In the genomic region with DNA sequence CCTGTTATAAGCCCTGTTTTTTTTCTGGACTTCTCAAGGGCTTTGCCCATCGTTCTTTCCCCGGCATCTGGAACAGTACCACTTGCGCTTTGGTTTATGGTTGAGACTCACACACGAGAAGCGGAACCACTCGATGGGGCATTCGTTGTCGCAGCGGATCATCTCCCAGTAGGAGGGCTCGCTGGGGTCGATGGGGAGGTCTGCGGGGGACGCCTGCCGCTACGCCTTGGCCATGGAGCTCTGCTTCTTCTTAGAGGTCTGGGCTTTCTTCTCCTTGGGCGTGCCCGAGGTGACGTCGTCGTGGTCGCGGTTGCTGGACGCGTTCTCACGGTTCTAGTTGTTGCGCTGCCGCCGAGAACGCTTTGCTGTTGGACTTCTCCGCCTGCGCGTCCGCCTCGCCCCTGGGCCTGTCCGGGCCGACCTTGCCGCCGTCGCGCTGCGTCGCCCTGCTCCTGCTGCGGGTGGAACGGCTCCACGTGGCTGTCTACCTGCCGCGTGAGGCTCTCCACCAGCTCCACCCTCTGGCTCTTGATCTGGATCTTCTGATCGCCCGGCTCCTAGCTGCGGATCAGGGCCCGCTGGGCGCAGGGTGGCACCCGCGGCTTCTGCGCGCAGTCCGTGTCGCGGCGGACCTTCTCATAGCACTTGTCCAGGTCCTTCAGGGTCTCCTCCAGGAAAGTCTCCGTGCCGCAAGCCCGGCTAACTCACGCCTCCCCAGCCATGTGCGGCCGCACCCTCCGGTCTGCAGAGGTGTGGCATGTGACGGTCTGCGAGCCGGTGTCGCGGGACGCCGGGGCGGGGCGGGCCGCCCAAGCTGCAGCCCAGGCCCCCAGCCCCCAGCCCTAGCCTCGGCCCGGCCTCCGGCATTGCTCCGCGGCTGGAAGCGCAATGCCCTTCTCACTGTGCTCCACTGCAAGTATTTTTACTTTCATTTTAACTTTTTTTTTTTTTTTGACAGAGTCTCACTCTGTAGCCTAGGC, we compare ENCODE assay signal across 8 cellular contexts. TPM values are rescaled to one million over a fixed set of nuclear protein-coding genes. Genes with fewer than 3 reads are reported as not detected.
A peak's percentile ranks its signal among the peaks of the same experiment; 100 is the strongest.
DNase-seq lines count a peak whose midpoint lies in the region; ATAC-seq and TF ChIP-seq lines count a peak whose summit lies in the region.

No MANE protein-coding gene starts in this region.

- H3K9me3 ChIP-seq in colonic mucosa (no peaks in the 10 kb centered on the region), neural progenitor cell (ENCODE audit: low read depth) (peaks cover 5% of the 10 kb centered on the region)

- peaks cover 13% of the 10 kb centered on the region for H3F3A ChIP-seq in neural progenitor cell (ENCODE audit: low read depth)

- peak overlapping the region; percentile 85 to 90 for H3K4me3 Mint-ChIP-seq in stimulated activated naive B cell treated with anti-CD40 and anti-IgM and Interleukin-4, amounts not matched to agents 10 μg/mL and 1 μg/mL and 100 μg/mL, for 72 hours
- no peak overlapping the region for H3K4me3 Mint-ChIP-seq in neural progenitor cell

- H3K27me3 ChIP-seq in colonic mucosa: no peaks in the 10 kb centered on the region
- no peaks in the 10 kb centered on the region for H3K27me3 ChIP-seq in neural progenitor cell

- no peak overlapping the region for H3K27ac ChIP-seq in colonic mucosa
- no peak overlapping the region for H3K27ac ChIP-seq in neural progenitor cell

- DNase-seq in DMS53 (lab: John Stamatoyannopoulos, UW): peak; percentile 78
- DNase-seq in colonic mucosa: peak; percentile 38
- DNase-seq in mucosa of gallbladder (ENCODE audit: low spot score): peak; percentile 15
- peak; percentile 35 for DNase-seq in stimulated activated naive B cell treated with anti-CD40 and anti-IgM and Interleukin-4, amounts not matched to agents 10 μg/mL and 1 μg/mL and 100 μg/mL, for 72 hours
- DNase-seq in neural progenitor cell (ENCODE audit: low spot score): no peak

- H4K20me1 ChIP-seq in neural progenitor cell (ENCODE audit: low read depth): no peaks in the 10 kb centered on the region

- H3K4me1 ChIP-seq in colonic mucosa (no peaks in the 10 kb centered on the region), neural progenitor cell (peaks cover 8% of the 10 kb centered on the region)

- H3K9me3 Mint-ChIP-seq in stimulated activated naive B cell treated with anti-CD40 and anti-IgM and Interleukin-4, amounts not matched to agents 10 μg/mL and 1 μg/mL and 100 μg/mL, for 72 hours: no peaks in the 10 kb centered on the region
- peaks cover 23% of the 10 kb centered on the region for H3K9me3 Mint-ChIP-seq in neural progenitor cell

- no peaks in the 10 kb centered on the region for H3K79me2 ChIP-seq in neural progenitor cell (ENCODE audit: low read depth)

- H3K36me3 Mint-ChIP-seq in stimulated activated naive B cell treated with anti-CD40 and anti-IgM and Interleukin-4, amounts not matched to agents 10 μg/mL and 1 μg/mL and 100 μg/mL, for 72 hours: peaks cover 4 to 5% of the 10 kb centered on the region in 2 donors
- no peaks in the 10 kb centered on the region for H3K36me3 Mint-ChIP-seq in neural progenitor cell

- H3K36me3 ChIP-seq in colonic mucosa (no peaks in the 10 kb centered on the region), neural progenitor cell (no peaks in the 10 kb centered on the region)

- H3K27me3 Mint-ChIP-seq in stimulated activated naive B cell treated with anti-CD40 and anti-IgM and Interleukin-4, amounts not matched to agents 10 μg/mL and 1 μg/mL and 100 μg/mL, for 72 hours: peaks cover 0 to 4% of the 10 kb centered on the region in 2 donors
- peaks cover 3% of the 10 kb centered on the region for H3K27me3 Mint-ChIP-seq in neural progenitor cell (ENCODE audit: insufficient read depth, low read depth)

- H2AFZ ChIP-seq in neural progenitor cell (replicated peaks): no peak overlapping the region

- H3K4me3 ChIP-seq in WI38 (ENCODE audit: low read depth, low read length): peak overlapping the region; percentile 59
- peak overlapping the region; percentile 44 for H3K4me3 ChIP-seq in colonic mucosa
- H3K4me3 ChIP-seq in neural progenitor cell: no peak overlapping the region

- no peak overlapping the region for H3K4me2 ChIP-seq in neural progenitor cell

- H3K9ac ChIP-seq in colonic mucosa (ENCODE audit: low read depth in 2 of 2, low read length in 2 of 2) (peak overlapping the region; percentile 9 to 56), neural progenitor cell (no peak overlapping the region)

- TF ChIP-seq CTCF in WI38 (IDR thresholded peaks at IDR 0.05; ENCODE audit: low read depth, low read length) (no peak), colonic mucosa (IDR thresholded peaks at IDR 0.05) (no peak), neural progenitor cell (IDR thresholded peaks at IDR 0.05) (no peak)

- ATAC-seq in HG02759 (IDR thresholded peaks at IDR 0.05; ENCODE audit: unreplicated experiment): peak; percentile 50
- ATAC-seq in stimulated activated naive B cell treated with anti-CD40 and anti-IgM and Interleukin-4, amounts not matched to agents 10 μg/mL and 1 μg/mL and 100 μg/mL, for 72 hours (replicated peaks): peak; percentile 80 to 82
- no peak for ATAC-seq in HG02763 (IDR thresholded peaks at IDR 0.05; ENCODE audit: unreplicated experiment)

- intact Hi-C loops in colonic mucosa (cut with DNase I): no loop called here

- peak overlapping the region; percentile 78 for H3K27ac Mint-ChIP-seq in stimulated activated naive B cell treated with anti-CD40 and anti-IgM and Interleukin-4, amounts not matched to agents 10 μg/mL and 1 μg/mL and 100 μg/mL, for 72 hours
- no peak overlapping the region for H3K27ac Mint-ChIP-seq in neural progenitor cell

- H3K4me1 Mint-ChIP-seq in stimulated activated naive B cell treated with anti-CD40 and anti-IgM and Interleukin-4, amounts not matched to agents 10 μg/mL and 1 μg/mL and 100 μg/mL, for 72 hours: peaks cover 9% of the 10 kb centered on the region in 2 donors
- H3K4me1 Mint-ChIP-seq in neural progenitor cell: no peaks in the 10 kb centered on the region

RNA-seq across cellular contexts. Expression of gene OGT, which starts 40.5 kb away (rescaled TPM):
- total RNA-seq in colonic mucosa: 10 to 100 TPM; 75.0 to 80.6 TPM
- 139 TPM for total RNA-seq in mucosa of gallbladder
- total RNA-seq in neural progenitor cell (ENCODE audit: low replicate concordance): 214 and 287 TPM in 2 replicates
